Comparison of ENCODE assay signal across 1 cellular context in genomic region chr2:196113061-196113974, GRCh38.
TF ChIP-seq lines count a peak whose summit lies in the region.

No MANE protein-coding gene starts in this region.

TF ChIP-seq in HepG2, 621 proteins besides CTCF, POLR2A, EP300 and RAD21 (continued from another document):
- TF ChIP-seq POLR2AphosphoS5 (IDR thresholded peaks at IDR 0.05; ENCODE audit: low read depth, low read length) (no peak), SRSF9 (IDR thresholded peaks at IDR 0.05; ENCODE audit: borderline replicate concordance, insufficient read depth, low read depth, low read length, poor library complexity, severe bottlenecking) (no peak), ZNF468 (CRISPR knock-in tag; IDR thresholded peaks at IDR 0.05) (no peak), MAFF (IDR thresholded peaks at IDR 0.05; ENCODE audit: low read depth, low read length) (no peak), NCOA5 (CRISPR knock-in tag; IDR thresholded peaks at IDR 0.05) (no peak)
TF ChIP-seq in HepG2: peak in this region for 0.
